Comparison of ENCODE assay signal across 10 cellular contexts in the genomic region with DNA sequence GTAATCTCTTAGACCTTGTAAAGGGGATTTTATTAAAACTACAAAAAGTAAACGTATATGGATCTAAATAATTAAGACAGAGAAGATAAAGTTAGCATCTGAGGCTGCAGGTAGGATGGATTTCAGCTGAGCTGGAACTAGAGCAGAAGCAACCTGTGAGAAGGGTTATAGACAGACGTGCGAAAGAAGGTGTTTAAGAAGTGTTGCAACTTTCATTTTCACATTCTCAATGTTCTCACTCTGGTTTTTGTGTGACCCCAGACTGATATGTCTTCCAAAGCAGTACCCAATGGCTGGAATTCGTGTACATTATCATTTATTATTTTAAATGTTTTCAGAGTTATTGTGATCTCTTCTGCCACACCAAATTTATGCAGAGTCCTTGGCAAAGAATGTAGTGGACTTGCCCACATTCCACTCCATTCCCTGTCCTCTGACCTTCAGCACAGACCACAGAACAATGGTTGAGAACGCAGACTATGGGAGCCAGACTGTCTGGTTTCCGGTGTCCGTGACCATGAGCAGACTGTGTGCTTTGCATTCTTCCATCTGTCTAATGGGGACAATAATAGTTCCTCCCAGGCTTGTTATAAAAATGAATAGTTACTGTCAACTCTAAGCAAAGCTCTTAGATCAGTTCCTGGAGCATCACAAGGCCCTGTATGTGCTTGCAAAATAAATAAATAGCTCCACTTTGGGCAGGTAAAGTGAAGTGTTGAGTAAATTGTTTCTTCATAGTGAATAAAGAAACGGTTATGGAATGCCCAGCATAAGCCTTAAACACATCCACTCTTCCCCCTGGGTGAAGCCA.
A peak's percentile ranks its signal among the peaks of the same experiment; 100 is the strongest.
DNase-seq lines count a peak whose midpoint lies in the region; ATAC-seq lines count a peak whose summit lies in the region.
"Had no signal": no experiment of that assay in that cellular context is flagged by ENCODE, and none has a peak within 500 bp of the region (broad histone marks: within the 10 kb centered on the region; RNA-seq: fewer than 3 reads in every experiment).

No MANE protein-coding gene starts in this region.

- peaks cover 20% of the 10 kb centered on the region for H3K9me3 Mint-ChIP-seq in activated naive CD8-positive, alpha-beta T cell treated with anti-CD3 and anti-CD28 coated beads, Interleukin-2, amount 50 U/mL, for 24 hours

- H3K27ac Mint-ChIP-seq in activated naive CD8-positive, alpha-beta T cell treated with anti-CD3 and anti-CD28 coated beads, Interleukin-2, amount 50 U/mL, for 24 hours, result peak overlapping the region; percentile 64

- H3K27me3 Mint-ChIP-seq in activated naive CD8-positive, alpha-beta T cell treated with anti-CD3 and anti-CD28 coated beads, Interleukin-2, amount 50 U/mL, for 24 hours, result no peaks in the 10 kb centered on the region

- DNase-seq in Daoy (ENCODE audit: low read depth) (peak; percentile 2), T-helper 9 cell (no peak), SIG-M5 treated with dmso at 0.1 percent for 504 hours (lab: John Stamatoyannopoulos, UW; ENCODE audit: unreplicated experiment) (no peak), DMS153 (lab: John Stamatoyannopoulos, UW) (no peak), NCI-H524 (lab: John Stamatoyannopoulos, UW) (no peak)
- DNase-seq in activated naive CD8-positive, alpha-beta T cell treated with anti-CD3 and anti-CD28 coated beads, Interleukin-2, amount 50 U/mL, for 24 hours, result no peak
- DNase-seq: ovary, SHP77 had no signal

- H3K36me3 Mint-ChIP-seq in activated naive CD8-positive, alpha-beta T cell treated with anti-CD3 and anti-CD28 coated beads, Interleukin-2, amount 50 U/mL, for 24 hours (ENCODE audit: low read depth), result no peaks in the 10 kb centered on the region

- H3K4me1 Mint-ChIP-seq in activated naive CD8-positive, alpha-beta T cell treated with anti-CD3 and anti-CD28 coated beads, Interleukin-2, amount 50 U/mL, for 24 hours, result peaks cover 60% of the 10 kb centered on the region

- no peak overlapping the region for H3K4me3 Mint-ChIP-seq in activated naive CD8-positive, alpha-beta T cell treated with anti-CD3 and anti-CD28 coated beads, Interleukin-2, amount 50 U/mL, for 24 hours

- ATAC-seq in GM19452 (IDR thresholded peaks at IDR 0.05; ENCODE audit: unreplicated experiment) (peak; percentile 73), HG03196 (IDR thresholded peaks at IDR 0.05; ENCODE audit: unreplicated experiment) (peak; percentile 67)
- ATAC-seq in activated naive CD8-positive, alpha-beta T cell treated with anti-CD3 and anti-CD28 coated beads, Interleukin-2, amount 50 U/mL, for 24 hours, result no peak
